ENCODE assay signal across 1 cellular context in genomic region chr7:100353685-100354330, GRCh38.
TF ChIP-seq lines count a peak whose summit lies in the region.

No MANE protein-coding gene starts in this region.

TF ChIP-seq in GM12878, 131 proteins besides CTCF, POLR2A, EP300 and RAD21:
- TF ChIP-seq RUNX3 (IDR thresholded peaks at IDR 0.05; ENCODE audit: low read length) (peak; percentile 27), HDAC2 (IDR thresholded peaks at IDR 0.05) (no peak), SMAD5 (IDR thresholded peaks at IDR 0.05; ENCODE audit: low read depth) (no peak), NFIC (IDR thresholded peaks at IDR 0.05; ENCODE audit: low read depth, low read length) (no peak), EZH2 (IDR thresholded peaks at IDR 0.05; ENCODE audit: borderline replicate concordance, control insufficient read depth, low read depth, low read length) (no peak), IKZF1 (conservative IDR thresholded peaks at IDR 0.05) (peak; percentile 61), IKZF2 (IDR thresholded peaks at IDR 0.05) (peak; percentile 33 to 51; a peak in 2 of 4 replicates), ESRRA (IDR thresholded peaks at IDR 0.05; ENCODE audit: low read length) (no peak), ZNF207 (IDR thresholded peaks at IDR 0.05; ENCODE audit: borderline replicate concordance) (no peak), ZNF622 (IDR thresholded peaks at IDR 0.05) (no peak), ATF7 (IDR thresholded peaks at IDR 0.05; ENCODE audit: low read depth) (peak; percentile 61; the same call in 1 of the 2 replicates), BHLHE40 (IDR thresholded peaks at IDR 0.05; ENCODE audit: borderline replicate concordance in 1 of 2, low read depth in 2 of 2, low read length in 1 of 2) (peak; percentile 30 to 63; a peak in 2 of 4 replicates), GATAD2B (conservative IDR thresholded peaks at IDR 0.05; ENCODE audit: low read depth) (no peak), MEF2B (IDR thresholded peaks at IDR 0.05; ENCODE audit: partially characterized antibody, poor library complexity, severe bottlenecking) (peak; percentile 49), USF2 (IDR thresholded peaks at IDR 0.05; ENCODE audit: borderline replicate concordance, low read depth, low read length) (no peak), DPF2 (IDR thresholded peaks at IDR 0.05) (peak; percentile 50; the same call in 1 of the 2 replicates), ASH2L (IDR thresholded peaks at IDR 0.05; ENCODE audit: borderline replicate concordance, low read depth) (no peak), TCF3 (IDR thresholded peaks at IDR 0.05; ENCODE audit: borderline replicate concordance, insufficient read depth, low read depth, low read length) (0 out of 2 replicates have a peak, but pooled peaks have one; percentile 68), TCF12 (IDR thresholded peaks at IDR 0.05; ENCODE audit: low read depth, low read length) (peak; percentile 71; the same call in 1 of the 2 replicates)
